Comparison of ENCODE assay signal across 8 cellular contexts in the genomic region with DNA sequence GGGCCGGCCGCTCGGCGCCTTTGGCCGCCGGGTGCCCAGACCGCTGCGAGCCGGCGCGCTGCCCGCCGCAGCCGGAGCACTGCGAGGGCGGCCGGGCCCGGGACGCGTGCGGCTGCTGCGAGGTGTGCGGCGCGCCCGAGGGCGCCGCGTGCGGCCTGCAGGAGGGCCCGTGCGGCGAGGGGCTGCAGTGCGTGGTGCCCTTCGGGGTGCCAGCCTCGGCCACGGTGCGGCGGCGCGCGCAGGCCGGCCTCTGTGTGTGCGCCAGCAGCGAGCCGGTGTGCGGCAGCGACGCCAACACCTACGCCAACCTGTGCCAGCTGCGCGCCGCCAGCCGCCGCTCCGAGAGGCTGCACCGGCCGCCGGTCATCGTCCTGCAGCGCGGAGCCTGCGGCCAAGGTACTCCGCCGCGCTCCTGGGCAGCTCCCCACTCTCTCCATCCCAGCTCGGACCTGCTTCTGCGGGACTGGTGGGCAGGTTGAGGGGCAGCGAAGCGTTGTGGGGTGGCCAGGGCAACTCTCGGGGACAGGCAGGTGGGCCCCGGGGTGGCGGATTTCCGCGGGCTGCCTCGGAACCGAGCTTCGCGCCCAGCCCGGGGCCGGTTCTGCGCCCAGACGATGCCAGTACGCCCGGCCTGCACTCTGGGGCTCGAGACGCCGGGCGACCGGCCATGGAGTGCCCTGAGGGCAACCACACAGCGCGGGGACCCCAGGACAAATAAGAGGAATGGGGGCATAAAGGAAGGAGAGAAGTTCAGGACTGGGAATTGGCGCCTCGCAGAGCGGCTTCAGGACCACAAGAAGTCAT. TPM values are rescaled to one million over a fixed set of nuclear protein-coding genes. Genes with fewer than 3 reads are reported as not detected.
DNase-seq lines count a peak whose midpoint lies in the region; ATAC-seq and TF ChIP-seq lines count a peak whose summit lies in the region.

No MANE protein-coding gene starts in this region.

- no peaks in the 10 kb centered on the region for H3K36me3 Mint-ChIP-seq in activated CD4-positive, alpha-beta T cell treated with anti-CD3 and anti-CD28 coated beads, Interleukin-2, amount 10 ng/mL, durations not matched to agents 24 days and 14 days (ENCODE audit: low read depth)

- DNase-seq in activated CD4-positive, alpha-beta T cell treated with anti-CD3 and anti-CD28 coated beads, Interleukin-2, amount 10 ng/mL, durations not matched to agents 24 days and 14 days, result no peak
- no peak for DNase-seq in activated CD4-positive, alpha-beta T cell treated with anti-CD3 and anti-CD28 coated beads, Interleukin-2, amount 50 U/mL, for 4 hours
- DNase-seq in caudate nucleus (lab: John Stamatoyannopoulos, UW) (peak in 3 of 61 donors; percentile 35 to 66 (median 42)), right lobe of liver (peak; percentile 51 to 81 (median 79)), HT-29 (ENCODE audit: low spot score) (no peak)

- H3K36me3 ChIP-seq in right lobe of liver, result no peaks in the 10 kb centered on the region

- H3K27me3 ChIP-seq in right lobe of liver, result no peaks in the 10 kb centered on the region

- ATAC-seq in right lobe of liver, result peak; percentile 37 to 80 (median 77)
- no peak for ATAC-seq in HG03159 (IDR thresholded peaks at IDR 0.05; ENCODE audit: unreplicated experiment)
- no peak for ATAC-seq in HG02678 (IDR thresholded peaks at IDR 0.05; ENCODE audit: unreplicated experiment)

- H3K27ac Mint-ChIP-seq in activated CD4-positive, alpha-beta T cell treated with anti-CD3 and anti-CD28 coated beads, Interleukin-2, amount 10 ng/mL, durations not matched to agents 24 days and 14 days, result no peak overlapping the region

- TF ChIP-seq POLR2A in right lobe of liver (IDR thresholded peaks at IDR 0.05), result peak; percentile 32

- H3K9me3 ChIP-seq in right lobe of liver, result no peaks in the 10 kb centered on the region

- H3K4me3 Mint-ChIP-seq in activated CD4-positive, alpha-beta T cell treated with anti-CD3 and anti-CD28 coated beads, Interleukin-2, amount 10 ng/mL, durations not matched to agents 24 days and 14 days, result peak overlapping the region; percentile 60

- H3K27me3 Mint-ChIP-seq in activated CD4-positive, alpha-beta T cell treated with anti-CD3 and anti-CD28 coated beads, Interleukin-2, amount 10 ng/mL, durations not matched to agents 24 days and 14 days, result peaks cover 69% of the 10 kb centered on the region

- H3K27ac ChIP-seq in caudate nucleus (ENCODE audit: low read depth, low read length), result peak overlapping the region; percentile 84
- H3K27ac ChIP-seq in right lobe of liver, result peak overlapping the region; percentile 58 to 82 (median 62)
- peak overlapping the region; percentile 86 for H3K27ac ChIP-seq in temporal lobe (ENCODE audit: low read depth, low read length)

- H3K4me3 ChIP-seq in right lobe of liver, result peak overlapping the region; percentile 71 to 77 (median 72)

- peaks cover 2% of the 10 kb centered on the region for H3K4me1 Mint-ChIP-seq in activated CD4-positive, alpha-beta T cell treated with anti-CD3 and anti-CD28 coated beads, Interleukin-2, amount 10 ng/mL, durations not matched to agents 24 days and 14 days

- WGBS in right lobe of liver (ENCODE audit: insufficient coverage, low coverage, low lambda C conversion rate, missing lambda C conversion rate), result under 1% methylated on average over 18 of the region's 95 CpGs

- intact Hi-C loops in activated CD4-positive, alpha-beta T cell treated with anti-CD3 and anti-CD28 coated beads, Interleukin-2, amount 10 ng/mL, durations not matched to agents 24 days and 14 days (cut with micrococcal nuclease), result loop anchor here (10.0 kb wide), 1 partner anchor 103 kb away; a partner anchor contains a TSS
- intact Hi-C loops in right lobe of liver (cut with DNase I), result no loop called here

- no peaks in the 10 kb centered on the region for H3K9me3 Mint-ChIP-seq in activated CD4-positive, alpha-beta T cell treated with anti-CD3 and anti-CD28 coated beads, Interleukin-2, amount 10 ng/mL, durations not matched to agents 24 days and 14 days

- no peak for TF ChIP-seq CTCF in right lobe of liver (IDR thresholded peaks at IDR 0.05)

- peaks cover 0 to 16% (median 6%) of the 10 kb centered on the region in 4 donors for H3K4me1 ChIP-seq in right lobe of liver

RNA-seq across cellular contexts. Expression of a gene that starts 0.6 kb away (rescaled TPM):
- not detected in 2 replicates for total RNA-seq in activated CD4-positive, alpha-beta T cell treated with anti-CD3 and anti-CD28 coated beads, Interleukin-2, amount 10 ng/mL, durations not matched to agents 24 days and 14 days
- total RNA-seq in right lobe of liver (100 to 1,000 TPM in 3 of 6 experiments, 10 to 100 TPM in 3; 91.9 to 224 (median 134) TPM), temporal lobe (46.7 TPM)
- total RNA-seq in HT-29 (2014; rRNA removed; shearing (Covaris generic)), result not detected in 2 replicates

RNA-seq across cellular contexts. Expression of a gene that starts 7.5 kb away (rescaled TPM):
- not detected in 2 replicates for total RNA-seq in activated CD4-positive, alpha-beta T cell treated with anti-CD3 and anti-CD28 coated beads, Interleukin-2, amount 10 ng/mL, durations not matched to agents 24 days and 14 days
- total RNA-seq in right lobe of liver (not detected), temporal lobe (not detected)
- total RNA-seq in HT-29 (2014; rRNA removed; shearing (Covaris generic)), result not detected in 2 replicates

Comparison
In these comparisons a context has a peak if more than half of its experiments do, and no peak if none do; other contexts are left out.
1. DNase-seq: peak in right lobe of liver (3 of 3); none in activated CD4-positive, alpha-beta T cell treated with anti-CD3 and anti-CD28 coated beads, Interleukin-2, amount 10 ng/mL, durations not matched to agents 24 days and 14 days (single experiment), activated CD4-positive, alpha-beta T cell treated with anti-CD3 and anti-CD28 coated beads, Interleukin-2, amount 50 U/mL, for 4 hours (0 of 2) and HT-29 (single experiment).
2. ATAC-seq: peak in right lobe of liver (4 of 4); none in HG03159 (single experiment) and HG02678 (single experiment).
3. RNA of a gene that starts 0.6 kb away (total RNA-seq): 91.9 to 224 TPM in right lobe of liver and 46.7 TPM in temporal lobe (single experiment); not detected in activated CD4-positive, alpha-beta T cell treated with anti-CD3 and anti-CD28 coated beads, Interleukin-2, amount 10 ng/mL, durations not matched to agents 24 days and 14 days and not detected in HT-29; every median in the first group is over 10 times any median in the second.
4. Peak in every context shown above with its lines, with median percentiles within 50 percentile points of each other: H3K27ac ChIP-seq.